19 cellular contexts compared by ENCODE assay signal in genomic region chr6:347951-348859, GRCh38. TPM values are rescaled to one million over a fixed set of nuclear protein-coding genes. Genes with fewer than 3 reads are reported as not detected.
"Had no signal": no experiment of that assay in that cellular context is flagged by ENCODE, and none has a peak within 500 bp of the region (broad histone marks: within the 10 kb centered on the region; RNA-seq: fewer than 3 reads in every experiment).

No MANE protein-coding gene starts in this region.

- H3K27me3 ChIP-seq: brain microvascular endothelial cell, esophagus muscularis mucosa, heart right ventricle had no signal

- H3K9me3 ChIP-seq: esophagus muscularis mucosa, heart right ventricle had no signal

- H3K4me3 ChIP-seq: esophagus muscularis mucosa, heart right ventricle had no signal

- H3K4me3 Mint-ChIP-seq: activated CD8-positive, alpha-beta T cell treated with anti-CD3 and anti-CD28 coated beads for 36 hours; activated naive CD4-positive, alpha-beta T cell treated with anti-CD3 and anti-CD28 coated beads for 36 hours; activated T-cell treated with anti-CD3 and anti-CD28 coated beads, Interleukin-2, amount 50 U/mL, for 24 hours; mesothelial cell of epicardium; natural killer cell treated with Interleukin-12 subunit alpha and Interleukin-12 subunit beta and Interleukin-15 and Interleukin-18, amount 100 ng/mL, for 72 hours; stimulated activated naive CD8-positive, alpha-beta T cell treated with anti-CD3 and anti-CD28 coated beads, Interleukin-15, amount 100 ng/mL, for 72 hours; type B pancreatic cell; WTC11 had no signal

- H3K27ac Mint-ChIP-seq: activated CD8-positive, alpha-beta T cell treated with anti-CD3 and anti-CD28 coated beads for 36 hours; activated naive CD4-positive, alpha-beta T cell treated with anti-CD3 and anti-CD28 coated beads for 36 hours; activated T-cell treated with anti-CD3 and anti-CD28 coated beads, Interleukin-2, amount 50 U/mL, for 24 hours; activated T-helper 2 cell treated with anti-CD3 and anti-CD28 coated beads, Interferon-gamma antibody, Interleukin-2, Interleukin-4, amounts not matched to agents 10 μg/mL and 5 μg/mL and 100 μg/mL, durations not matched to agents 14 hours and 24 hours and 36 hours; mesothelial cell of epicardium; natural killer cell treated with Interleukin-12 subunit alpha and Interleukin-12 subunit beta and Interleukin-15 and Interleukin-18, amount 100 ng/mL, for 72 hours; type B pancreatic cell; WTC11 had no signal

- ATAC-seq: activated CD8-positive, alpha-beta T cell treated with anti-CD3 and anti-CD28 coated beads for 36 hours; heart right ventricle; WTC11 had no signal

- H3K4me1 Mint-ChIP-seq: mesothelial cell of epicardium had no signal

- DNase-seq: activated CD4-positive, alpha-beta T cell treated with anti-CD3 and anti-CD28 coated beads for 4 hours; activated CD8-positive, alpha-beta T cell treated with anti-CD3 and anti-CD28 coated beads for 36 hours; activated naive CD4-positive, alpha-beta T cell treated with anti-CD3 and anti-CD28 coated beads for 36 hours; activated T-cell treated with anti-CD3 and anti-CD28 coated beads, Interleukin-2, amount 50 U/mL, for 24 hours; anterior cingulate cortex; brain microvascular endothelial cell; dermis blood vessel endothelial cell; effector memory CD4-positive, alpha-beta T cell; kidney glomerular epithelial cell; stimulated activated naive CD8-positive, alpha-beta T cell treated with anti-CD3 and anti-CD28 coated beads, Interleukin-15, amount 100 ng/mL, for 72 hours had no signal

- H3K36me3 ChIP-seq: brain microvascular endothelial cell had no signal

- H3K9me3 Mint-ChIP-seq: activated CD8-positive, alpha-beta T cell treated with anti-CD3 and anti-CD28 coated beads for 36 hours; activated naive CD4-positive, alpha-beta T cell treated with anti-CD3 and anti-CD28 coated beads for 36 hours; activated T-cell treated with anti-CD3 and anti-CD28 coated beads, Interleukin-2, amount 50 U/mL, for 24 hours; activated T-helper 2 cell treated with anti-CD3 and anti-CD28 coated beads, Interferon-gamma antibody, Interleukin-2, Interleukin-4, amounts not matched to agents 10 μg/mL and 5 μg/mL and 100 μg/mL, durations not matched to agents 14 hours and 24 hours and 36 hours; natural killer cell treated with Interleukin-12 subunit alpha and Interleukin-12 subunit beta and Interleukin-15 and Interleukin-18, amount 100 ng/mL, for 72 hours; stimulated activated naive CD8-positive, alpha-beta T cell treated with anti-CD3 and anti-CD28 coated beads, Interleukin-15, amount 100 ng/mL, for 72 hours had no signal

- H3K27me3 Mint-ChIP-seq: activated CD8-positive, alpha-beta T cell treated with anti-CD3 and anti-CD28 coated beads for 36 hours; activated T-cell treated with anti-CD3 and anti-CD28 coated beads, Interleukin-2, amount 50 U/mL, for 24 hours; natural killer cell treated with Interleukin-12 subunit alpha and Interleukin-12 subunit beta and Interleukin-15 and Interleukin-18, amount 100 ng/mL, for 72 hours; stimulated activated naive CD8-positive, alpha-beta T cell treated with anti-CD3 and anti-CD28 coated beads, Interleukin-15, amount 100 ng/mL, for 72 hours; type B pancreatic cell had no signal

- H3K27ac ChIP-seq: brain microvascular endothelial cell, esophagus muscularis mucosa, heart right ventricle had no signal

RNA-seq across cellular contexts. Expression of gene IRF4, which starts 43.3 kb away (rescaled TPM):
- total RNA-seq: dermis blood vessel endothelial cell, endothelial cell of umbilical vein, mesothelial cell of epicardium, renal cortical epithelial cell had no signal
- polyA plus RNA-seq: endothelial cell of umbilical vein had no signal
